ENCODE assay signal across 16 cellular contexts in the genomic region with DNA sequence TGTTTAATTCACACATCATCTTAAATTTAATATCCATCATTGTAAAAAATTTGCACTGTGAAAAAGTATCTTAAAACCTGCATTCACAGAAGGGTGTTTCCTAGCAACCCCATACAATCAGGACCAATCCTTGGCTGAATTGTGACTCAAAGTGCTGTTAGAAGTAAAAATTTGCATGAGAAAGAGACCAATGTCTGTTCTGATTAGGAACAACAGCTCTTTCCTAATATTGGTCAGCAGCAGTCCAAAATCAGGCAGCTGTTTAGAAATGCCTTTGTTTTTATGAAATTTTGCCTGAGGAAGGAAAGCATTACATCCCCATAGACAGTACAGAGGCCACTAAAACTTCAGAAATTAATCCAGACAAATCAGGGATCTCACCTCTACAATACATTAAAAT.
DNase-seq lines count a peak whose midpoint lies in the region; ATAC-seq, FAIRE-seq and TF ChIP-seq lines count a peak whose summit lies in the region.
"Had no signal": no experiment of that assay in that cellular context is flagged by ENCODE, and none has a peak within 500 bp of the region (broad histone marks: within the 10 kb centered on the region; RNA-seq: fewer than 3 reads in every experiment).

No MANE protein-coding gene starts in this region.

- no peak for ATAC-seq in HG02938 (IDR thresholded peaks at IDR 0.05; ENCODE audit: unreplicated experiment)
- ATAC-seq in GM18505 (IDR thresholded peaks at IDR 0.05; ENCODE audit: unreplicated experiment), result no peak
- ATAC-seq: CD8-positive, alpha-beta T cell had no signal

- no peaks in the 10 kb centered on the region for H3K23me2 ChIP-seq in H1 (ENCODE audit: low read depth, low read length)

- peaks cover 0 to 6% (median 2%) of the 10 kb centered on the region in 4 experiments; a peak in 3 of 7 replicates for H3K4me1 ChIP-seq in H1 (replicated peaks in 1 of 4; ENCODE audit: control insufficient read depth in 3 of 4, insufficient read depth in 4 of 4, low read length in 3 of 4)
- H3K4me1 ChIP-seq: Peyer's patch had no signal

- no peak overlapping the region for H2AFZ ChIP-seq in H1 (ENCODE audit: low read length)

- in situ Hi-C loops in GM13977 (cut with MboI; ENCODE audit: low pct_unique_long_range_greater_than_20kb, low sequenced_read_pairs, unreplicated experiment), result no loop called here

- H3K4ac ChIP-seq in H1 (replicated peaks; ENCODE audit: insufficient read length, low read depth, low read length), result no peak overlapping the region

- no peak overlapping the region for H2BK15ac ChIP-seq in H1 (ENCODE audit: low read length)

- no peak overlapping the region for H3K27ac ChIP-seq in H1 (ENCODE audit: low read depth, low read length)
- H3K27ac ChIP-seq: Peyer's patch had no signal

- no peak overlapping the region for H3K9ac ChIP-seq in H1 (replicated peaks in 1 of 4; ENCODE audit: extremely low read depth in 1 of 4, low read depth in 3 of 4, low read length in 3 of 4)

- no peak overlapping the region for H3K56ac ChIP-seq in H1 (replicated peaks; ENCODE audit: insufficient read length, low read depth, low read length)

- no peak overlapping the region for H2BK20ac ChIP-seq in H1 (ENCODE audit: low read length)

- H3K23ac ChIP-seq in H1 (ENCODE audit: insufficient read length), result no peak overlapping the region

- TF ChIP-seq CTCF in H1 (IDR thresholded peaks at IDR 0.05; ENCODE audit: control extremely low read depth in 1 of 3, insufficient read depth in 1 of 3, low read depth in 1 of 3, low read length in 3 of 3) (no peak), GM13977 (IDR thresholded peaks at IDR 0.05; ENCODE audit: extremely low read depth, insufficient read depth, missing control alignments) (no peak)

- H3K4me2 ChIP-seq in H1 (ENCODE audit: insufficient read depth in 1 of 2, low read depth in 2 of 2, low read length in 2 of 2), result peak overlapping the region; percentile 3 to 45; a peak in 2 of 4 replicates

- CTCF ChIA-PET in H1 (lab: Charles Lee; ENCODE audit: partially characterized antibody), result no interaction called here

- H3K4me3 ChIP-seq in H7 (ENCODE audit: insufficient read depth, low read depth, low read length) (no peak overlapping the region), H1 (ENCODE audit: extremely low read depth in 1 of 4, insufficient read depth in 2 of 4, low read depth in 3 of 4, low read length in 4 of 4) (no peak overlapping the region)
- H3K4me3 ChIP-seq: Peyer's patch had no signal

- DNase-seq in ELF-1 (ENCODE audit: low read depth, low spot score) (peak; percentile 5), H7 (peak; percentile 13), H1 (ENCODE audit: low read depth in 1 of 2, low spot score in 2 of 2) (no peak), iPS-NIHi7 (ENCODE audit: extremely low spot score) (peak; percentile 30), GM13977 (ENCODE audit: low spot score) (no peak)
- DNase-seq: CD8-positive, alpha-beta T cell; KG1; NCI-H2029; NCI-H226; NCI-H526 treated with DMSO at 0.1 percent for 48 hours; Peyer's patch; SIG-M5; SW 1271 had no signal

- H2BK12ac ChIP-seq in H1 (ENCODE audit: low read depth, low read length), result no peak overlapping the region

- no peaks in the 10 kb centered on the region for H3K36me3 ChIP-seq in H7 (replicated peaks; ENCODE audit: control insufficient read depth, insufficient read depth, low read length)
- no peaks in the 10 kb centered on the region for H3K36me3 ChIP-seq in H1 (ENCODE audit: control insufficient read depth in 2 of 4, insufficient read depth in 4 of 4, low read length in 3 of 4)
- H3K36me3 ChIP-seq: Peyer's patch had no signal

- H3K27me3 ChIP-seq in H7 (ENCODE audit: control insufficient read depth, insufficient read depth, low read length), result no peaks in the 10 kb centered on the region
- no peaks in the 10 kb centered on the region for H3K27me3 ChIP-seq in H1 (replicated peaks in 1 of 4; ENCODE audit: control insufficient read depth in 3 of 4, extremely low read depth in 1 of 4, insufficient read depth in 3 of 4, low read length in 3 of 4)
- H3K27me3 ChIP-seq: Peyer's patch had no signal

- no peaks in the 10 kb centered on the region for H3K9me3 ChIP-seq in H1 (ENCODE audit: insufficient read depth in 2 of 2, low read depth in 1 of 2, low read length in 1 of 2)
- H3K9me3 ChIP-seq: Peyer's patch had no signal

- H4K8ac ChIP-seq in H1 (ENCODE audit: extremely low read depth, insufficient read depth, low read length), result no peak overlapping the region

- peak; percentile 73 for FAIRE-seq in H1 (lab: Jason Lieb, UNC)
- FAIRE-seq: D721Med had no signal

- H3K79me1 ChIP-seq in H1 (ENCODE audit: low read depth, low read length), result no peaks in the 10 kb centered on the region

- TF ChIP-seq POLR2A in H1 (IDR thresholded peaks at IDR 0.05; ENCODE audit: control extremely low read depth in 1 of 2, low read depth in 2 of 2, low read length in 2 of 2) (no peak), GM18505 (IDR thresholded peaks at IDR 0.05; ENCODE audit: borderline replicate concordance, extremely low read depth, insufficient read depth, insufficient read length) (no peak)

- peak overlapping the region; percentile 36 for H4K5ac ChIP-seq in H1 (ENCODE audit: insufficient read length, low read depth, low read length)

- no peak overlapping the region for H2BK120ac ChIP-seq in H1 (replicated peaks; ENCODE audit: low read depth, low read length)

- H2BK5ac ChIP-seq in H1 (ENCODE audit: low read depth, low read length), result no peak overlapping the region

- no peak overlapping the region for H3K18ac ChIP-seq in H1 (ENCODE audit: extremely low read depth, low read length)

- no peaks in the 10 kb centered on the region for H4K20me1 ChIP-seq in H1 (replicated peaks in 1 of 2; ENCODE audit: control insufficient read depth in 1 of 2, insufficient read depth in 2 of 2, low read length in 2 of 2)

- H2AK5ac ChIP-seq in H1 (ENCODE audit: low read depth, low read length), result no peak overlapping the region

- no peaks in the 10 kb centered on the region for H3K79me2 ChIP-seq in H1 (ENCODE audit: control insufficient read depth in 1 of 2, insufficient read depth in 2 of 2, low read length in 2 of 2)

- no peak for TF ChIP-seq EP300 in H1 (IDR thresholded peaks at IDR 0.05; ENCODE audit: borderline replicate concordance in 1 of 2, low read depth in 2 of 2, low read length in 2 of 2)

- POLR2A ChIA-PET in H1 (lab: Charles Lee; ENCODE audit: partially characterized antibody), result no interaction called here

- H4K91ac ChIP-seq in H1 (replicated peaks; ENCODE audit: insufficient read length, low read length), result no peak overlapping the region

- no peak for TF ChIP-seq RAD21 in H1 (IDR thresholded peaks at IDR 0.05 in 1 of 2, conservative IDR thresholded peaks at IDR 0.05 in 1 of 2; ENCODE audit: low read depth in 2 of 2, low read length in 2 of 2)

- no peak overlapping the region for H3K14ac ChIP-seq in H1 (ENCODE audit: insufficient read length)

TF ChIP-seq in H1, 55 proteins besides CTCF, POLR2A, EP300 and RAD21 (continues in another document):
- no peak for TF ChIP-seq TBP (IDR thresholded peaks at IDR 0.05; ENCODE audit: low read depth, low read length)
- TF ChIP-seq, protein P1, sequence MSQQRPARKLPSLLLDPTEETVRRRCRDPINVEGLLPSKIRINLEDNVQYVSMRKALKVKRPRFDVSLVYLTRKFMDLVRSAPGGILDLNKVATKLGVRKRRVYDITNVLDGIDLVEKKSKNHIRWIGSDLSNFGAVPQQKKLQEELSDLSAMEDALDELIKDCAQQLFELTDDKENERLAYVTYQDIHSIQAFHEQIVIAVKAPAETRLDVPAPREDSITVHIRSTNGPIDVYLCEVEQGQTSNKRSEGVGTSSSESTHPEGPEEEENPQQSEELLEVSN (IDR thresholded peaks at IDR 0.05), result no peak

Comparison
In these comparisons a context has a peak if more than half of its experiments do, and no peak if none do; other contexts are left out.
1. DNase-seq: peak in ELF-1 (single experiment), H7 (single experiment) and iPS-NIHi7 (single experiment); none in H1 (0 of 2) and GM13977 (single experiment).